ENCODE assay signal across 22 cellular contexts in genomic region chr17:13359774-13360173, GRCh38.
DNase-seq lines count a peak whose midpoint lies in the region; ATAC-seq, FAIRE-seq and TF ChIP-seq lines count a peak whose summit lies in the region.
"Had no signal": no experiment of that assay in that cellular context is flagged by ENCODE, and none has a peak within 500 bp of the region (broad histone marks: within the 10 kb centered on the region; RNA-seq: fewer than 3 reads in every experiment).

No MANE protein-coding gene starts in this region.

- H3K36me3 Mint-ChIP-seq in astrocyte (ENCODE audit: low read depth, unreplicated experiment) = no peaks in the 10 kb centered on the region
- H3K36me3 Mint-ChIP-seq in activated CD4-positive, alpha-beta T cell treated with anti-CD3 and anti-CD28 coated beads for 36 hours (ENCODE audit: low read depth) = no peaks in the 10 kb centered on the region
- H3K36me3 Mint-ChIP-seq: CD8-positive, alpha-beta T cell; IgD-negative memory B cell had no signal

- ATAC-seq in IMR-90 (ENCODE audit: low read depth) (no peak), aorta (ENCODE audit: low FRiP score) (no peak)
- no peak for ATAC-seq in activated CD4-positive, alpha-beta T cell treated with anti-CD3 and anti-CD28 coated beads for 36 hours
- ATAC-seq: A549; CD8-positive, alpha-beta T cell; GM12878 had no signal

- POLR2A ChIA-PET in IMR-90 (lab: Charles Lee; ENCODE audit: unreplicated experiment) = no interaction called here
- POLR2A ChIA-PET in SK-N-SH (lab: Yijun Ruan, JAX) = no interaction called here
- POLR2A ChIA-PET in activated CD4-positive, alpha-beta T cell treated with anti-CD3 and anti-CD28 coated beads for 36 hours (lab: Charles Lee) = no interaction called here

- H3F3A ChIP-seq in SK-N-SH (replicated peaks; ENCODE audit: insufficient read depth) = peaks cover 20% of the 10 kb centered on the region

- H3K27me3 ChIP-seq in ACC112 (ENCODE audit: insufficient read depth, low read length) (no peaks in the 10 kb centered on the region), IMR-90 (ENCODE audit: control insufficient read depth, insufficient read depth, low read length) (no peaks in the 10 kb centered on the region), SK-N-SH (ENCODE audit: insufficient read depth) (no peaks in the 10 kb centered on the region), astrocyte (ENCODE audit: insufficient read depth, low read length) (no peaks in the 10 kb centered on the region), spleen (replicated peaks in 1 of 7) (no peaks in the 10 kb centered on the region), aorta (ENCODE audit: control insufficient read depth in 1 of 2, insufficient read depth in 2 of 2, low read length in 1 of 2) (no peaks in the 10 kb centered on the region)
- H3K27me3 ChIP-seq: BLaER1 treated with 17β-estradiol and CSF1 and Interleukin-3, amounts not matched to agents 10 nM and 100 nM had no signal

- peak overlapping the region; percentile 50; the same call in 1 of the 2 replicates for H2BK20ac ChIP-seq in IMR-90 (ENCODE audit: low read depth, low read length)

- H3K4me1 Mint-ChIP-seq in astrocyte (ENCODE audit: low read depth, unreplicated experiment) = peaks cover 21% of the 10 kb centered on the region
- H3K4me1 Mint-ChIP-seq in activated CD4-positive, alpha-beta T cell treated with anti-CD3 and anti-CD28 coated beads for 36 hours = no peaks in the 10 kb centered on the region

- TF ChIP-seq POLR2A in IMR-90 (IDR thresholded peaks at IDR 0.05; ENCODE audit: low read depth, low read length) (no peak), spleen (IDR thresholded peaks at IDR 0.05) (no peak)

- H3K4ac ChIP-seq in IMR-90 (ENCODE audit: low read depth, low read length) = no peak overlapping the region

- H3K27ac ChIP-seq in ACC112 (ENCODE audit: low read depth, low read length) (no peak overlapping the region), IMR-90 (ENCODE audit: insufficient read depth, low read length) (no peak overlapping the region), SK-N-SH (ENCODE audit: low read depth in 2 of 2, low read length in 1 of 2) (peak overlapping the region; percentile 12 to 62; a peak in 2 of 4 replicates), astrocyte (ENCODE audit: low read depth, low read length) (no peak overlapping the region), spleen (no peak overlapping the region), aorta (ENCODE audit: low read depth in 1 of 2, low read length in 2 of 2) (no peak overlapping the region)
- H3K27ac ChIP-seq: 22Rv1; A549; BLaER1 treated with 17β-estradiol and CSF1 and Interleukin-3, amounts not matched to agents 10 nM and 100 nM; HL-60 had no signal

- no peak overlapping the region; the same call in 2 of the 3 replicates for H2BK15ac ChIP-seq in IMR-90 (ENCODE audit: low read depth, low read length)

- H3K9ac ChIP-seq in IMR-90 (ENCODE audit: low read depth, low read length) = no peak overlapping the region
- H3K9ac ChIP-seq in SK-N-SH = no peak overlapping the region
- no peak overlapping the region for H3K9ac ChIP-seq in astrocyte (ENCODE audit: low read length)
- H3K9ac ChIP-seq: BLaER1 treated with 17β-estradiol and CSF1 and Interleukin-3, amounts not matched to agents 10 nM and 100 nM had no signal

- peaks cover 25% of the 10 kb centered on the region for H3K4me1 ChIP-seq in ACC112 (ENCODE audit: control insufficient read depth, insufficient read depth, low read length, unreplicated experiment)
- peaks cover 3% of the 10 kb centered on the region; the same call in 1 of the 2 replicates for H3K4me1 ChIP-seq in IMR-90 (ENCODE audit: control insufficient read depth, insufficient read depth, low read length)
- H3K4me1 ChIP-seq in SK-N-SH (ENCODE audit: control insufficient read depth in 1 of 2, insufficient read depth in 2 of 2, low read depth in 1 of 2, low read length in 1 of 2) = peaks cover 15 to 19% of the 10 kb centered on the region in 2 experiments; a peak in 3 of 4 replicates
- peaks cover 26% of the 10 kb centered on the region for H3K4me1 ChIP-seq in astrocyte (ENCODE audit: insufficient read depth, low read length)
- no peaks in the 10 kb centered on the region for H3K4me1 ChIP-seq in spleen
- H3K4me1 ChIP-seq in aorta (ENCODE audit: control insufficient read depth in 1 of 2, insufficient read depth in 2 of 2, low read length in 2 of 2) = no peaks in the 10 kb centered on the region
- H3K4me1 ChIP-seq: A549, HAP-1 had no signal

- H4K91ac ChIP-seq in IMR-90 (ENCODE audit: insufficient read depth, low read depth, low read length) = no peak overlapping the region

- H3K79me2 ChIP-seq in ACC112 (ENCODE audit: control insufficient read depth, insufficient read depth, low read length, unreplicated experiment) = no peaks in the 10 kb centered on the region
- H3K79me2 ChIP-seq in SK-N-SH (ENCODE audit: insufficient read depth) = no peaks in the 10 kb centered on the region
- H3K79me2 ChIP-seq in astrocyte (ENCODE audit: insufficient read depth, low read length) = no peaks in the 10 kb centered on the region

- CTCF ChIA-PET in IMR-90 (lab: Yijun Ruan, JAX) (no interaction called here), SK-N-SH (lab: Yijun Ruan, JAX) (interaction anchor here (0.9 to 3.0 kb wide), 7 partner anchors 10 to 943 kb away, joined by 3 to 9 read pairs (median 3); no protein-coding TSS in a partner anchor)
- CTCF ChIA-PET in activated CD4-positive, alpha-beta T cell treated with anti-CD3 and anti-CD28 coated beads for 36 hours (lab: Charles Lee) = interaction anchor here (0.7 kb wide), 1 partner anchor 25 kb away, joined by 3 read pairs; no protein-coding TSS in a partner anchor

- TF ChIP-seq CTCF in IMR-90 (conservative IDR thresholded peaks at IDR 0.05; ENCODE audit: low read depth, low read length) (no peak), SK-N-SH (IDR thresholded peaks at IDR 0.05) (no peak), astrocyte (IDR thresholded peaks at IDR 0.05; ENCODE audit: insufficient read depth, low read depth, low read length) (no peak), spleen (IDR thresholded peaks at IDR 0.05 in 8 of 11, conservative IDR thresholded peaks at IDR 0.05 in 3 of 11) (no peak)

- H3K9me3 ChIP-seq in IMR-90 (ENCODE audit: control insufficient read depth, insufficient read depth, low read length) (no peaks in the 10 kb centered on the region), SK-N-SH (no peaks in the 10 kb centered on the region), astrocyte (ENCODE audit: insufficient read depth, low read depth, low read length) (no peaks in the 10 kb centered on the region), spleen (no peaks in the 10 kb centered on the region), aorta (ENCODE audit: control insufficient read depth, low read length) (peaks cover 1% of the 10 kb centered on the region)
- H3K9me3 ChIP-seq: BLaER1 treated with 17β-estradiol and CSF1 and Interleukin-3, amounts not matched to agents 10 nM and 100 nM; HAP-1 had no signal

- H4K5ac ChIP-seq in IMR-90 (ENCODE audit: low read depth, low read length) = peak overlapping the region; percentile 12; the same call in 1 of the 2 replicates

- FAIRE-seq in astrocyte (lab: Jason Lieb, UNC) = no peak
- FAIRE-seq: A549, GM12878, GM19239, HTR-8/SVneo had no signal

- no peak for TF ChIP-seq RAD21 in IMR-90 (IDR thresholded peaks at IDR 0.05; ENCODE audit: low read length)
- no peak for TF ChIP-seq RAD21 in SK-N-SH (IDR thresholded peaks at IDR 0.05; ENCODE audit: low read length)

- no peaks in the 10 kb centered on the region for H3K9me2 ChIP-seq in SK-N-SH

- dilution Hi-C loops in IMR-90 (cut with HindIII; ENCODE audit: low sequenced_read_pairs, unreplicated experiment) = no loop called here

- no peak overlapping the region; the same call in 1 of the 2 replicates for H2BK120ac ChIP-seq in IMR-90 (ENCODE audit: low read depth, low read length)

- H3K4me3 ChIP-seq in ACC112 (ENCODE audit: low read depth, low read length) = no peak overlapping the region
- no peak overlapping the region for H3K4me3 ChIP-seq in IMR-90 (ENCODE audit: insufficient read depth, low read depth, low read length)
- no peak overlapping the region for H3K4me3 ChIP-seq in SK-N-SH (ENCODE audit: low read depth in 2 of 2, low read length in 1 of 2)
- H3K4me3 ChIP-seq in astrocyte (ENCODE audit: insufficient read depth, low read depth, low read length) = no peak overlapping the region
- H3K4me3 ChIP-seq in spleen = no peak overlapping the region
- H3K4me3 ChIP-seq in aorta (ENCODE audit: low read length in 2 of 2) = no peak overlapping the region
- H3K4me3 ChIP-seq: A549; BLaER1 treated with 17β-estradiol and CSF1 and Interleukin-3, amounts not matched to agents 10 nM and 100 nM; GM12878; HAP-1 had no signal

- no peak overlapping the region for H3K27ac Mint-ChIP-seq in astrocyte (ENCODE audit: unreplicated experiment)
- no peak overlapping the region for H3K27ac Mint-ChIP-seq in activated CD4-positive, alpha-beta T cell treated with anti-CD3 and anti-CD28 coated beads for 36 hours
- H3K27ac Mint-ChIP-seq: CD8-positive, alpha-beta T cell; IgD-negative memory B cell had no signal

- no peaks in the 10 kb centered on the region for H3K36me3 ChIP-seq in ACC112 (ENCODE audit: insufficient read depth, low read length)
- H3K36me3 ChIP-seq in IMR-90 (ENCODE audit: control insufficient read depth, insufficient read depth, low read length) = no peaks in the 10 kb centered on the region
- no peaks in the 10 kb centered on the region for H3K36me3 ChIP-seq in SK-N-SH (replicated peaks in 1 of 2; ENCODE audit: control insufficient read depth in 1 of 2, insufficient read depth in 2 of 2, low read length in 1 of 2)
- no peaks in the 10 kb centered on the region for H3K36me3 ChIP-seq in astrocyte (ENCODE audit: insufficient read depth, low read length)
- H3K36me3 ChIP-seq in spleen = no peaks in the 10 kb centered on the region
- no peaks in the 10 kb centered on the region for H3K36me3 ChIP-seq in aorta (ENCODE audit: control insufficient read depth in 1 of 2, insufficient read depth in 2 of 2, low read length in 1 of 2)
- H3K36me3 ChIP-seq: BLaER1 treated with 17β-estradiol and CSF1 and Interleukin-3, amounts not matched to agents 10 nM and 100 nM; HAP-1 had no signal

- peaks cover 5% of the 10 kb centered on the region; the same call in 1 of the 2 replicates for H3K9me1 ChIP-seq in IMR-90 (ENCODE audit: insufficient read depth, low read length)

- DNase-seq in IMR-90 (no peak), SK-N-SH (peak; percentile 21), astrocyte (ENCODE audit: low read depth) (no peak), glomerular visceral epithelial cell (ENCODE audit: extremely low spot score) (no peak), spleen (no peak), aorta (no peak)
- no peak for DNase-seq in activated CD4-positive, alpha-beta T cell treated with anti-CD3 and anti-CD28 coated beads for 36 hours
- DNase-seq: Calu3; CD8-positive, alpha-beta T cell; DMS53; DND-41; EL had no signal

- no peak overlapping the region for H3K4me2 ChIP-seq in IMR-90 (ENCODE audit: low read depth, low read length)
- 0 out of 2 replicates have a peak overlapping the region, but pooled peaks have one; percentile 6 for H3K4me2 ChIP-seq in SK-N-SH
- no peak overlapping the region for H3K4me2 ChIP-seq in astrocyte (ENCODE audit: low read length)
- H3K4me2 ChIP-seq: A549; BLaER1 treated with 17β-estradiol and CSF1 and Interleukin-3, amounts not matched to agents 10 nM and 100 nM had no signal

- no peaks in the 10 kb centered on the region for H3K9me3 Mint-ChIP-seq in astrocyte (ENCODE audit: unreplicated experiment)
- no peaks in the 10 kb centered on the region for H3K9me3 Mint-ChIP-seq in activated CD4-positive, alpha-beta T cell treated with anti-CD3 and anti-CD28 coated beads for 36 hours (ENCODE audit: low read depth)
- H3K9me3 Mint-ChIP-seq: CD8-positive, alpha-beta T cell; IgD-negative memory B cell had no signal

- H4K20me1 ChIP-seq in IMR-90 (ENCODE audit: insufficient read depth, low read length) = no peaks in the 10 kb centered on the region
- no peaks in the 10 kb centered on the region for H4K20me1 ChIP-seq in SK-N-SH (ENCODE audit: insufficient read depth)
- H4K20me1 ChIP-seq in astrocyte (ENCODE audit: insufficient read depth, low read length) = no peaks in the 10 kb centered on the region
- H4K20me1 ChIP-seq: BLaER1 treated with 17β-estradiol and CSF1 and Interleukin-3, amounts not matched to agents 10 nM and 100 nM had no signal

- in situ Hi-C loops in IMR-90 (cut with MboI; ENCODE audit: low sequenced_read_pairs) = no loop called here

- WGBS in IMR-90 (ENCODE audit: extremely low coverage in 2 of 2, insufficient read length in 1 of 2), 2 experiments = no CpG with 5 or more reads among the region's 5 CpGs
- 30% methylated on average over 5 of the region's 5 CpGs for WGBS in SK-N-SH (ENCODE audit: low lambda C conversion rate)
- WGBS in spleen, 5 donors = 70 to 88% (median 78%) methylated on average over 5 of the region's 5 CpGs
- WGBS in aorta, 2 donors = 39 to 41% methylated on average over 5 of the region's 5 CpGs

- H2BK5ac ChIP-seq in IMR-90 (ENCODE audit: low read depth, low read length, poor library complexity, severe bottlenecking) = no peak overlapping the region

- no peaks in the 10 kb centered on the region; a peak in 1 of 4 replicates for H3K79me1 ChIP-seq in IMR-90 (ENCODE audit: low read depth in 1 of 2, low read length in 2 of 2)

- no peaks in the 10 kb centered on the region for H3K27me3 Mint-ChIP-seq in astrocyte (ENCODE audit: low read depth, unreplicated experiment)
- H3K27me3 Mint-ChIP-seq in activated CD4-positive, alpha-beta T cell treated with anti-CD3 and anti-CD28 coated beads for 36 hours = no peaks in the 10 kb centered on the region
- H3K27me3 Mint-ChIP-seq: IgD-negative memory B cell had no signal

- H3K23ac ChIP-seq in IMR-90 (ENCODE audit: low read depth, low read length) = no peak overlapping the region

- H3K56ac ChIP-seq in IMR-90 (ENCODE audit: extremely low read depth, insufficient read depth, low read length) = no peak overlapping the region

- peak overlapping the region; percentile 27; the same call in 1 of the 2 replicates for H2AK5ac ChIP-seq in IMR-90 (ENCODE audit: low read depth, low read length)

- intact Hi-C loops in IMR-90 (cut with micrococcal nuclease) = no loop called here
- intact Hi-C loops in activated CD4-positive, alpha-beta T cell treated with anti-CD3 and anti-CD28 coated beads for 36 hours (cut with DNase I, micrococcal nuclease) = no loop called here
- intact Hi-C loops in spleen (cut with DNase I; ENCODE audit: low total_unique reads) = no loop called here
- intact Hi-C loops in aorta (cut with DNase I) = no loop called here

- H3K18ac ChIP-seq in IMR-90 (ENCODE audit: low read depth, low read length) = no peak overlapping the region; the same call in 1 of the 2 replicates

- no TSS peak for BruUV-seq in IMR-90 (replicated peaks; lab: Mats Ljungman, UMichigan)

- peak overlapping the region in 1 of 2 experiments; percentile 30; a peak in 1 of 4 replicates for H4K8ac ChIP-seq in IMR-90 (ENCODE audit: low read depth in 2 of 2, low read length in 2 of 2)

- H3K4me3 Mint-ChIP-seq in astrocyte (ENCODE audit: unreplicated experiment) = no peak overlapping the region
- no peak overlapping the region for H3K4me3 Mint-ChIP-seq in activated CD4-positive, alpha-beta T cell treated with anti-CD3 and anti-CD28 coated beads for 36 hours
- H3K4me3 Mint-ChIP-seq: CD8-positive, alpha-beta T cell; IgD-negative memory B cell had no signal

- peak; percentile 81 to 90 for TF ChIP-seq EP300 in SK-N-SH (IDR thresholded peaks at IDR 0.05; ENCODE audit: borderline replicate concordance in 1 of 2, low read depth in 1 of 2, low read length in 1 of 2)

- no peak overlapping the region; the same call in 1 of the 2 replicates for H3K14ac ChIP-seq in IMR-90 (replicated peaks; ENCODE audit: low read depth, low read length)

- H2AK9ac ChIP-seq in IMR-90 (replicated peaks; ENCODE audit: low read depth, low read length, poor library complexity) = no peak overlapping the region

- H2AFZ ChIP-seq in ACC112 (ENCODE audit: low read length, unreplicated experiment) = peak overlapping the region; percentile 12
- no peak overlapping the region for H2AFZ ChIP-seq in IMR-90 (replicated peaks; ENCODE audit: low read length, poor library complexity)
- no peak overlapping the region for H2AFZ ChIP-seq in SK-N-SH (ENCODE audit: low read depth)
- peak overlapping the region; percentile 26 for H2AFZ ChIP-seq in astrocyte (ENCODE audit: low read depth, low read length)

Comparison
In these comparisons a context has a peak if more than half of its experiments do, and no peak if none do; other contexts are left out.
1. H2AFZ ChIP-seq: peak in ACC112 (single experiment) and astrocyte (single experiment); none in IMR-90 (single experiment) and SK-N-SH (single experiment).
2. H3K27ac ChIP-seq: peak in SK-N-SH (2 of 2); none in ACC112 (single experiment), IMR-90 (single experiment), astrocyte (single experiment), spleen (0 of 8) and aorta (0 of 2).